Comparison of ENCODE assay signal across 1 cellular context in the genomic region with DNA sequence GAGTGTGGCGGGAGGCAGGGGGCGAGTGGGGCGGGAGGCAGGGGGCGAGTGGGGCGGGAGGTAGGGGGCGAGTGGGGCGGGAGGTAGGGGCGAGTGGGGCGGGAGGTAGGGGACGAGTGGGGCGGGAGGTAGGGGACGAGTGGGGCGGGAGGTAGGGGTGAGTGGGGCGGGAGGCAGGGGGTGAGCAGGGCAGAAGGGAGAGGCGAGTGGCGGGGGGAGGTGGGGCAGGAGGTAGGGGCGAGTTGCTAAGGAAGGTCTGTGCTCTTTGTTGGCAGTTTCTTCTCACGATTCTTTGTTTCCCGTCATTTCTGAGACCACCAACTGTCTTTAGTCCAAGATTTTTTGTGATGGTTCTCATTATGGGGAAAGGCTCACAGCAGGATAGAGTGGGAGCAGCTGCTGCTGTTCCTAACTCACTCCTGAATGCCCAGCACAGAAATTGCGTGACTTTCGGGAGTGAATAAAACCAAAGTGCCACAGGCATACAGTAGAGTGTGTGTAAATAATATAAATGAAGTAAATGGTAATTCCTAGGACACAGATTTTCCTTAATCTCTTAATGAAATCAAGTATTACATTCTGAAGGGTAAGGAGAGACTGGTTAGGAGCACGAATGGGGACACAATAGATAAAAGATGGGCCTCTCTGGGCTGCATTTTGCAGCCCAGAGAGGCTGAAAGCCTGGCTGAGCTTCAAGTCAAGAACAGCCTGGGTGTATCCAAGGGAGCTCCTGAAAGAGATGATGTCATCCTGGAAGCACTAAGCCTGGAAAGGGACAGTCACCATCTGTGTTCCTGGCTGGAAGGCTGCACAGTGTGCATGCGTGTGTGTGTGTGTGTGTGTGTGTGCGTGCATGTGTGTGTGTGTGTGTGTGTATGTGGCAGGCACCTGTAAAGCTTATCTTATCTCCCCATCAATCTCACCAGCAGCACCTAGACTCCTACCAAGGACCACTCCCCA.
TF ChIP-seq lines count a peak whose summit lies in the region.

No MANE protein-coding gene starts in this region.

TF ChIP-seq in HepG2, 621 proteins besides CTCF, POLR2A, EP300 and RAD21:
- TF ChIP-seq ZBTB44 (CRISPR knock-in tag; IDR thresholded peaks at IDR 0.05) (no peak), NKX3-1 (CRISPR knock-in tag; IDR thresholded peaks at IDR 0.05) (no peak), ZNF350 (CRISPR knock-in tag; IDR thresholded peaks at IDR 0.05; ENCODE audit: borderline replicate concordance, low read depth) (no peak), ZNF567 (CRISPR knock-in tag; IDR thresholded peaks at IDR 0.05; ENCODE audit: borderline replicate concordance) (no peak), POLR2G (IDR thresholded peaks at IDR 0.05; ENCODE audit: low read depth, low read length) (no peak), HNRNPK (IDR thresholded peaks at IDR 0.05; ENCODE audit: low read depth, low read length, poor library complexity, severe bottlenecking) (peak; percentile 15), ATF7 (IDR thresholded peaks at IDR 0.05) (peak; percentile 93), ATF7 (CRISPR knock-in tag; IDR thresholded peaks at IDR 0.05) (no peak)
- TF ChIP-seq, protein P1, sequence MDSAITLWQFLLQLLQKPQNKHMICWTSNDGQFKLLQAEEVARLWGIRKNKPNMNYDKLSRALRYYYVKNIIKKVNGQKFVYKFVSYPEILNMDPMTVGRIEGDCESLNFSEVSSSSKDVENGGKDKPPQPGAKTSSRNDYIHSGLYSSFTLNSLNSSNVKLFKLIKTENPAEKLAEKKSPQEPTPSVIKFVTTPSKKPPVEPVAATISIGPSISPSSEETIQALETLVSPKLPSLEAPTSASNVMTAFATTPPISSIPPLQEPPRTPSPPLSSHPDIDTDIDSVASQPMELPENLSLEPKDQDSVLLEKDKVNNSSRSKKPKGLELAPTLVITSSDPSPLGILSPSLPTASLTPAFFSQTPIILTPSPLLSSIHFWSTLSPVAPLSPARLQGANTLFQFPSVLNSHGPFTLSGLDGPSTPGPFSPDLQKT (CRISPR knock-in tag; IDR thresholded peaks at IDR 0.05; ENCODE audit: borderline replicate concordance), result no peak
